21 cellular contexts compared by ENCODE assay signal in the genomic region with DNA sequence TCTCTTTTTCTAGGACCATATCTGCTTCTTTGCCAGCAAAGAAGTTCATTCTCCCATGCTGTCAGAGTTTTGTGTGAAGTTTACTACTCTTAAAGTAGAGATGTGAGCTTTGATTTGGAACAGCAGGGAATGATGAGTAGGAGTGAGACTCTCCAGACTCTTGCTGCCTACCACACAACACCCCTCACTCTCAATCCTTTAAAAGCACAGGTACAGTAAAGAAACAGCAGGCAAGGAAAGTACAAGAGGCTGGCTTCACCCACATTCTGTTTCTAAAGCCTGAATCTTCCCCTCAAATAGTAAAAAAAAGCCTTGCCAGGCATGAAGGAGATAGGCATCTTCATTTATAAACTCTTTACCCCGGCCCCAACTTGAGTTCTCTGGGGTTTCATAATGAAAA.
A peak's percentile ranks its signal among the peaks of the same experiment; 100 is the strongest.
DNase-seq lines count a peak whose midpoint lies in the region; ATAC-seq and TF ChIP-seq lines count a peak whose summit lies in the region.
"Had no signal": no experiment of that assay in that cellular context is flagged by ENCODE, and none has a peak within 500 bp of the region (broad histone marks: within the 10 kb centered on the region; RNA-seq: fewer than 3 reads in every experiment).

No MANE protein-coding gene starts in this region.

- H3K27me3 ChIP-seq in CD4-positive, CD25-positive, alpha-beta regulatory T cell (ENCODE audit: control insufficient read depth, insufficient read depth, low read length): no peaks in the 10 kb centered on the region
- H3K27me3 ChIP-seq in endodermal cell (ENCODE audit: control insufficient read depth, insufficient read depth, low read length, poor library complexity, severe bottlenecking): no peaks in the 10 kb centered on the region
- H3K27me3 ChIP-seq: BLaER1, SJCRH30 had no signal

- H3K4me1 Mint-ChIP-seq in CD4-positive, CD25-positive, alpha-beta regulatory T cell: peaks cover 0 to 13% (median 6%) of the 10 kb centered on the region in 4 donors
- H3K4me1 Mint-ChIP-seq in IgD-negative memory B cell (peaks cover 4 to 41% (median 37%) of the 10 kb centered on the region in 3 donors), endodermal cell (peaks cover 43% of the 10 kb centered on the region)
- H3K4me1 Mint-ChIP-seq: CD4-positive, alpha-beta memory T cell had no signal

- peak overlapping the region; percentile 1 to 79 (median 23) for H3K27ac Mint-ChIP-seq in CD4-positive, CD25-positive, alpha-beta regulatory T cell
- peak overlapping the region; percentile 63 to 82 (median 80) for H3K27ac Mint-ChIP-seq in IgD-negative memory B cell
- H3K27ac Mint-ChIP-seq in endodermal cell: peak overlapping the region; percentile 4

- peaks cover 41% of the 10 kb centered on the region for H3K36me3 ChIP-seq in CD4-positive, CD25-positive, alpha-beta regulatory T cell (ENCODE audit: control insufficient read depth, insufficient read depth, low read length)
- peaks cover 12% of the 10 kb centered on the region for H3K36me3 ChIP-seq in endodermal cell (ENCODE audit: control insufficient read depth, insufficient read depth, low read length)

- 85% methylated on average over 1 of the region's 1 CpG; no CpG with 5 or more reads in 1 of the 2 experiments for WGBS in endodermal cell (ENCODE audit: insufficient coverage in 1 of 2, insufficient read length in 1 of 2), 2 experiments

- no peaks in the 10 kb centered on the region for H3K9me3 ChIP-seq in CD4-positive, CD25-positive, alpha-beta regulatory T cell (ENCODE audit: control insufficient read depth in 2 of 2, low read length in 2 of 2)
- H3K9me3 ChIP-seq in endodermal cell (ENCODE audit: control insufficient read depth, low read length): no peaks in the 10 kb centered on the region
- H3K9me3 ChIP-seq: BLaER1, HAP-1, SJCRH30 had no signal

- TF ChIP-seq CTCF in endodermal cell (conservative IDR thresholded peaks at IDR 0.05): no peak

- no peak for ATAC-seq in CD4-positive, CD25-positive, alpha-beta regulatory T cell (ENCODE audit: low read depth in 2 of 2)
- ATAC-seq in HG03175 (IDR thresholded peaks at IDR 0.05; ENCODE audit: unreplicated experiment): no peak
- ATAC-seq: Panc1 had no signal

- peaks cover 0 to 2% (median 0%) of the 10 kb centered on the region in 7 donors for H3K9me3 Mint-ChIP-seq in CD4-positive, CD25-positive, alpha-beta regulatory T cell
- no peaks in the 10 kb centered on the region for H3K9me3 Mint-ChIP-seq in IgD-negative memory B cell
- no peaks in the 10 kb centered on the region for H3K9me3 Mint-ChIP-seq in endodermal cell

- H3K9ac ChIP-seq in endodermal cell (ENCODE audit: extremely low read depth, low read length, poor library complexity, severe bottlenecking): no peak overlapping the region
- H3K9ac ChIP-seq: BLaER1, GM23248 had no signal

- DNase-seq in CD4-positive, CD25-positive, alpha-beta regulatory T cell: no peak
- no peak for DNase-seq in endodermal cell
- peak; percentile 57 for DNase-seq in putamen (ENCODE audit: low spot score)
- DNase-seq in NCI-H774 (lab: John Stamatoyannopoulos, UW): no peak
- DNase-seq in D341Med (ENCODE audit: low spot score): no peak
- no peak for DNase-seq in HK-2 (ENCODE audit: unreplicated experiment)
- DNase-seq: Calu3; CD4-positive, alpha-beta memory T cell; GM23248; NCI-H1092; NCI-H1436; NCI-H187 treated with DMSO at 0.1 percent for 48 hours; NCI-H2107; NCI-H748 treated with DMSO at 0.1 percent for 48 hours; NK-92 treated with Interleukin-12 subunit alpha and Interleukin-12 subunit beta, amount 100 ng/mL, for 24 hours; SJCRH30 had no signal

- no peak overlapping the region for H3K4me3 Mint-ChIP-seq in CD4-positive, CD25-positive, alpha-beta regulatory T cell
- H3K4me3 Mint-ChIP-seq in IgD-negative memory B cell: no peak overlapping the region
- H3K4me3 Mint-ChIP-seq in endodermal cell: no peak overlapping the region
- H3K4me3 Mint-ChIP-seq: CD4-positive, alpha-beta memory T cell had no signal

- H3K36me3 Mint-ChIP-seq in CD4-positive, CD25-positive, alpha-beta regulatory T cell: peaks cover 46% of the 10 kb centered on the region
- H3K36me3 Mint-ChIP-seq in IgD-negative memory B cell: peaks cover 10% of the 10 kb centered on the region
- H3K36me3 Mint-ChIP-seq in endodermal cell (ENCODE audit: low read depth): peaks cover 18% of the 10 kb centered on the region

- no peak overlapping the region for H3K27ac ChIP-seq in CD4-positive, CD25-positive, alpha-beta regulatory T cell (ENCODE audit: insufficient read depth, low read length, poor library complexity, severe bottlenecking)
- no peak overlapping the region for H3K27ac ChIP-seq in endodermal cell (ENCODE audit: low read depth, low read length)
- H3K27ac ChIP-seq: BLaER1, GM23248, SJCRH30 had no signal

- H3K4me3 ChIP-seq in CD4-positive, CD25-positive, alpha-beta regulatory T cell (ENCODE audit: low read depth, low read length): no peak overlapping the region
- no peak overlapping the region for H3K4me3 ChIP-seq in endodermal cell (ENCODE audit: low read length)
- H3K4me3 ChIP-seq: BLaER1, GM23248, HAP-1, SJCRH30 had no signal

- no peaks in the 10 kb centered on the region for H3K4me1 ChIP-seq in CD4-positive, CD25-positive, alpha-beta regulatory T cell (ENCODE audit: control insufficient read depth, insufficient read depth, low read length, poor library complexity, severe bottlenecking)
- H3K4me1 ChIP-seq in endodermal cell (ENCODE audit: control insufficient read depth, insufficient read depth, low read length): peaks cover 10% of the 10 kb centered on the region
- H3K4me1 ChIP-seq: BLaER1, HAP-1 had no signal

- H3K27me3 Mint-ChIP-seq in CD4-positive, CD25-positive, alpha-beta regulatory T cell: no peaks in the 10 kb centered on the region
- H3K27me3 Mint-ChIP-seq in IgD-negative memory B cell: no peaks in the 10 kb centered on the region
- H3K27me3 Mint-ChIP-seq in endodermal cell (ENCODE audit: insufficient read depth): no peaks in the 10 kb centered on the region
- H3K27me3 Mint-ChIP-seq: CD4-positive, alpha-beta memory T cell had no signal

Comparison
In these comparisons a context has a peak if more than half of its experiments do, and no peak if none do; other contexts are left out.
1. H3K27ac Mint-ChIP-seq: peak in every context shown above with its lines; median percentile 80 in IgD-negative memory B cell; 23 in CD4-positive, CD25-positive, alpha-beta regulatory T cell; 4 in endodermal cell.